ENCODE assay signal across 1 cellular context in the genomic region with DNA sequence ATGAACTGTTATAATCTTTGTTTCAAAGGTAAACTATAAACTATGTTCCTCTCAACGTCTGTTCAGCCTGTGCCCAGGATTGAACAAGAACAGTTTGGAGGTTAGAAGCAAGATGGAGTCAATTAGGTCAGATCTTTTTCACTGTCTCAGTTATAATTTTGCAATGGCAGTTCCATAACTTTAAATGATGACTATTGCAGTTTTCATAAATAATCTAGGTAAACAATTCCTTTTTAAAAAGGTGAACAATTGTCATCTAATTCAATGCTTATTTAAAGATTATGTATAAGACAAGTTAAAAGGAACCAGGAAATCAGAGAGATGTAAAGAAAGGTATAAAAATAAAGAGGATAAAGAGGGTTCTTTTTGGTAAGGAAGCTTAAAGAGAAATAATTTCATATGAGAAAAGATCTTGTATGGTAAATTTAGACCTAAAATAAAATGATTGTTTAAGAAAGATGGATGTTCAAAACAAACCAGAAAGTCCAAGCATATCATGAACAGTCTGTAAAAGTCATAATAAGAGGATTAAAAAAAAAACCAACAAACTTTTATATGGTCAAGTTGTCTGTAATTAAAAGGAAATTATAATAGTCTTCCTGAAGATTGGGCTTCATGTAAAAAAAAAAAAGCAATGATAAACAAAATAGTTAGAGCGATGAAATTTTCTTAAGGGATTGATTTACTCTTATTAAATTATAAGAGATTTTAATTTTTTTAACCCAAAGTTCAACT.
TF ChIP-seq lines count a peak whose summit lies in the region.

No MANE protein-coding gene starts in this region.

TF ChIP-seq in A549, 52 proteins besides CTCF, POLR2A, EP300 and RAD21 (continued from another document):
- no peak for TF ChIP-seq ZSCAN20 (CRISPR knock-in tag; IDR thresholded peaks at IDR 0.05)
- TF ChIP-seq ZFP36 (IDR thresholded peaks at IDR 0.05; ENCODE audit: borderline replicate concordance, partially characterized antibody) = peak; percentile 49
